Comparison of ENCODE assay signal across 11 cellular contexts in the genomic region with DNA sequence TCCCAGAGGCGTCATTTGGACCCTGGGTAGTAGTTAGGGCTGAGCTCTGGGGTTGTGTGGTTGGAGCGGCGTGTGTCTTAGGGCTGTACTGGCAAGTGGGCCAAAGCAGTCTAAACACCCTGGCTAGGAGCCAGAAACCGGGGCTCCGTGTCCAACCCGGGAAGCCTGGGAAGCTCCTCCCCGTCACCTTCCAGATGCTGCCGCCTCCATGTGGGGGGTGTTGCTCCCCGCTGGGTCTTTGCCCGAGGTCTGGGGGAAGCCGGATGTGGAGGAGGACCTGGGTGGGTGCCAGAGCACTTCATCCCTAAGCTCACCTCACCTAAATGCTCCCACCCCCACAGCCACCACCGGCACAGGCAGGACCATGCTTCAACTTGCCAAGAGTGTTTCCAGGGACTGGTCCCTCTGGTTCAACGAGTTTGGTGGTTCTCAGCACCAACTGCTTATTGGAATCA. TPM values are rescaled to one million over a fixed set of nuclear protein-coding genes. Genes with fewer than 3 reads are reported as not detected.
A peak's percentile ranks its signal among the peaks of the same experiment; 100 is the strongest.
DNase-seq lines count a peak whose midpoint lies in the region; FAIRE-seq and TF ChIP-seq lines count a peak whose summit lies in the region.
"Had no signal": no experiment of that assay in that cellular context is flagged by ENCODE, and none has a peak within 500 bp of the region (broad histone marks: within the 10 kb centered on the region; RNA-seq: fewer than 3 reads in every experiment).

No MANE protein-coding gene starts in this region.

- H3K9me1 ChIP-seq in keratinocyte (ENCODE audit: control insufficient read depth, extremely low read depth, insufficient read depth, low read length), result peaks cover 3% of the 10 kb centered on the region

- H3K4me1 ChIP-seq in SJCRH30, result peaks cover 42% of the 10 kb centered on the region
- H3K4me1 ChIP-seq in keratinocyte (ENCODE audit: control insufficient read depth, extremely low read depth, insufficient read depth, low read length), result peaks cover 21% of the 10 kb centered on the region
- H3K4me1 ChIP-seq in thyroid gland, result peaks cover 12 to 16% of the 10 kb centered on the region in 2 donors

- intact Hi-C loops in thyroid gland (cut with DNase I), result no loop called here

- no peak overlapping the region for H3K9ac ChIP-seq in keratinocyte (ENCODE audit: control insufficient read depth, extremely low read depth, insufficient read depth, low read length)

- H3K27me3 ChIP-seq in SJCRH30 (no peaks in the 10 kb centered on the region), keratinocyte (ENCODE audit: control insufficient read depth, extremely low read depth, insufficient read depth, low read length) (no peaks in the 10 kb centered on the region), thyroid gland (no peaks in the 10 kb centered on the region)

- no peak overlapping the region for H2AFZ ChIP-seq in keratinocyte (ENCODE audit: control insufficient read depth, low read length)

- peaks cover 2% of the 10 kb centered on the region for H4K20me1 ChIP-seq in keratinocyte (ENCODE audit: control insufficient read depth, extremely low read depth, insufficient read depth, low read length)

- H3K4me2 ChIP-seq in keratinocyte (ENCODE audit: control insufficient read depth, extremely low read depth, insufficient read depth, low read depth, low read length), result peak overlapping the region; percentile 70

- H3K27me3 Mint-ChIP-seq in activated naive CD8-positive, alpha-beta T cell treated with anti-CD3 and anti-CD28 coated beads for 36 hours, result no peaks in the 10 kb centered on the region

- H3K4me1 Mint-ChIP-seq in activated naive CD8-positive, alpha-beta T cell treated with anti-CD3 and anti-CD28 coated beads for 36 hours, result peaks cover 40% of the 10 kb centered on the region

- no peak overlapping the region for H3K4me3 Mint-ChIP-seq in activated naive CD8-positive, alpha-beta T cell treated with anti-CD3 and anti-CD28 coated beads for 36 hours

- TF ChIP-seq CTCF in keratinocyte (optimal IDR thresholded peaks at IDR 0.05 in 1 of 3, IDR thresholded peaks at IDR 0.05 in 1 of 3, conservative IDR thresholded peaks at IDR 0.05 in 1 of 3; ENCODE audit: extremely low read depth in 1 of 3, insufficient read depth in 2 of 3, low read length in 3 of 3) (no peak), thyroid gland (IDR thresholded peaks at IDR 0.05) (no peak), GM10266 (IDR thresholded peaks at IDR 0.05; ENCODE audit: control insufficient read depth, insufficient read depth, low read depth, missing control alignments) (no peak)

- H3K9me3 ChIP-seq in SJCRH30 (replicated peaks) (no peaks in the 10 kb centered on the region), keratinocyte (ENCODE audit: control insufficient read depth, low read depth, low read length) (no peaks in the 10 kb centered on the region), thyroid gland (no peaks in the 10 kb centered on the region)

- H3K9me3 Mint-ChIP-seq in activated naive CD8-positive, alpha-beta T cell treated with anti-CD3 and anti-CD28 coated beads for 36 hours, result no peaks in the 10 kb centered on the region
- H3K9me3 Mint-ChIP-seq: activated naive CD4-positive, alpha-beta T cell treated with anti-CD3 and anti-CD28 coated beads, Interleukin-2, amount 50 U/mL, for 72 hours had no signal

- H3K36me3 Mint-ChIP-seq in activated naive CD8-positive, alpha-beta T cell treated with anti-CD3 and anti-CD28 coated beads for 36 hours, result peaks cover 3% of the 10 kb centered on the region
- H3K36me3 Mint-ChIP-seq: activated naive CD4-positive, alpha-beta T cell treated with anti-CD3 and anti-CD28 coated beads, Interleukin-2, amount 50 U/mL, for 72 hours had no signal

- peaks cover 44% of the 10 kb centered on the region for H3K79me2 ChIP-seq in keratinocyte (ENCODE audit: control insufficient read depth, insufficient read depth, low read length)

- no peak overlapping the region for H3K27ac Mint-ChIP-seq in activated naive CD8-positive, alpha-beta T cell treated with anti-CD3 and anti-CD28 coated beads for 36 hours

- H3K36me3 ChIP-seq in SJCRH30, result peaks cover 12% of the 10 kb centered on the region; the same call in 1 of the 2 replicates
- peaks cover 2 to 9% of the 10 kb centered on the region in 2 experiments for H3K36me3 ChIP-seq in keratinocyte (ENCODE audit: control insufficient read depth in 2 of 2, extremely low read depth in 1 of 2, insufficient read depth in 2 of 2, low read length in 2 of 2)
- H3K36me3 ChIP-seq in thyroid gland, result no peaks in the 10 kb centered on the region

- H3K4me3 ChIP-seq in SJCRH30 (no peak overlapping the region), keratinocyte (ENCODE audit: control insufficient read depth in 2 of 3, extremely low read depth in 1 of 3, insufficient read depth in 2 of 3, low read depth in 1 of 3, low read length in 3 of 3) (peak overlapping the region in 1 of 3 experiments; percentile 18), thyroid gland (replicated peaks in 1 of 3) (no peak overlapping the region)

- TF ChIP-seq POLR2A in thyroid gland (IDR thresholded peaks at IDR 0.05), result no peak

- dilution Hi-C loops in keratinocyte (cut with MboI; ENCODE audit: extremely low pct_ligation_motif_present, low sequenced_read_pairs), result no loop called here

- WGBS in thyroid gland, 2 donors, result 18 to 27% methylated on average over 2 to 11 of the region's 13 CpGs

- H3K27ac ChIP-seq in SJCRH30 (peak overlapping the region; percentile 64), keratinocyte (ENCODE audit: control insufficient read depth, insufficient read depth, low read length) (peak overlapping the region; percentile 32), thyroid gland (peak overlapping the region in 1 of 3 donors; percentile 26)

- FAIRE-seq in keratinocyte (lab: Jason Lieb, UNC), result peak; percentile 73
- FAIRE-seq: A204.1 had no signal

- DNase-seq in NCI-H524 (lab: John Stamatoyannopoulos, UW) (peak; percentile 55 to 74), NCI-H524 treated with DMSO at 0.1 percent for 48 hours (lab: John Stamatoyannopoulos, UW) (no peak), SJCRH30 (peak; percentile 80 to 83), keratinocyte (ENCODE audit: low read depth, low spot score) (peak; percentile 83), thyroid gland (peak; percentile 98 to 100), foreskin melanocyte (no peak), GM10266 (ENCODE audit: extremely low spot score) (no peak)
- no peak for DNase-seq in activated naive CD8-positive, alpha-beta T cell treated with anti-CD3 and anti-CD28 coated beads for 36 hours
- DNase-seq: NCI-H1930 had no signal

RNA-seq across cellular contexts. Expression of gene TET3, which starts 25.4 kb away (rescaled TPM):
- total RNA-seq in SJCRH30 (2014; rRNA removed; shearing (Covaris generic)), result 13.6 and 16.3 TPM in 2 replicates
- 1.8 to 3.2 TPM (median 2.9 TPM) in 3 replicates for polyA plus RNA-seq in keratinocyte
- 2.4 TPM for polyA plus RNA-seq in keratinocyte (2011; ENCODE audit: low read depth)
- 1.1 and 1.5 TPM in 2 replicates for polyA plus RNA-seq in keratinocyte (2011; cell fraction: cytosol; rRNA removed)
- 8.3 and 9.1 TPM in 2 replicates for polyA plus RNA-seq in keratinocyte (2011; cell fraction: nucleus; rRNA removed)
- polyA plus RNA-seq in keratinocyte (2012; ENCODE audit: low replicate concordance), result 4.1 and 5.9 TPM in 2 replicates
- 3.2 to 15.1 TPM (median 5.7 TPM) in 3 replicates for polyA minus RNA-seq in keratinocyte
- 2.5 TPM for polyA minus RNA-seq in keratinocyte (2011; cell fraction: cytosol; rRNA and poly(A)+ RNA removed)
- polyA minus RNA-seq in keratinocyte (2011; cell fraction: nucleus; rRNA and poly(A)+ RNA removed), result 8.2 and 13.5 TPM in 2 replicates
- 10 to 100 TPM in 1 of 4 donors, 1 to 10 TPM in 3; 6.4 to 10.8 (median 7.5) TPM for total RNA-seq in thyroid gland
- 10 to 100 TPM; 14.8 TPM for total RNA-seq in activated naive CD8-positive, alpha-beta T cell treated with anti-CD3 and anti-CD28 coated beads for 36 hours

Comparison
In these comparisons a context has a peak if more than half of its experiments do, and no peak if none do; other contexts are left out.
1. DNase-seq: peak in NCI-H524 (2 of 2), SJCRH30 (2 of 2), keratinocyte (single experiment) and thyroid gland (2 of 2); none in NCI-H524 treated with DMSO at 0.1 percent for 48 hours (single experiment), foreskin melanocyte (single experiment), activated naive CD8-positive, alpha-beta T cell treated with anti-CD3 and anti-CD28 coated beads for 36 hours (single experiment) and GM10266 (single experiment).